ENCODE assay signal across 8 cellular contexts in the genomic region with DNA sequence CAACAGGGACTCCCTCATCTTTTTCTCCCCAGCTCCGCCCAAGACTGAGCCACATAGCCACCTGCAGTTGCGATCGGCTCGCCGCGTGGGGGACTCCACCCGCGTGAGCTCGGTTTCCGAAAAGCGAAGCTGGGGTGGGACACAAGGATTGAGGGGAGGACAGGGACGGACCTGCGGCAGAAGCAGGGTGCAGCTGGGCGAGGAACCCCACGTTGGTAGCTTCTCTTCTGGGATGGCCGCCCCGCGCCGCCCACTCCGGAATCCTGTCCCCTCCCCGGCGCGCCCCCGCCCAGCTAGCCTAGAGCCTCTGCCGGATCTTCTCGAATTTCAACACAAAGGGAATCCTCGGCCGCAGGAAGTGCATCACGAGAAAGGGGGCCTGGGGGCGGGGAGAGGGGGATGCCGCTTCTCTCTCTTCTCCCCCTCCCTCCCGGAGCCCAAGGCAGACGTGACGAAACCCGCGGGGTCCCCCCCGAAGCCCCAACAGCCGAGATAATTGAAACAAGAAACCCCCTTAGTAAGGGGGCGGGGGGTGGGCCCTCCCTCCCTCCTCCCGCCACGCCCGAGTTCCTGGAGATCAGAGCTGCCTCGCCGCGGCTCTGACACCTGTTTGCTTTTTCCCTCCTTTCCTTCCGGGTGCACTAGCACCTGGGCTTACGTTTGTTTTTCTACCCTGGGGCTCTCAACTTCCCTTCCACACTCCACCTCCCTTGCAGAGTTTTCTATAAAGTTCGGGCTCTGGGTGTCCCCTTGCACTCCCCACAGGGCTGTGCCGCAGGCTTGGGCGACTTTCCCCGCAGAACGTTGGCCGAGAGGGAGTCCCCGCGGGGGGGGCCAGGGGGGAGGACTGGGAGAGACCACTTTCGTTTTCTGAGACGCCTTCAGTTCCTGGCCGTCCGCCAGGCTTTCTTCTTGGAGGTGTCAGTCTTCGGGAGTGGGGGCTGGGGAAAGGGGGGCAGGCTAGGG. TPM values are rescaled to one million over a fixed set of nuclear protein-coding genes. Genes with fewer than 3 reads are reported as not detected.
DNase-seq lines count a peak whose midpoint lies in the region; ATAC-seq and TF ChIP-seq lines count a peak whose summit lies in the region.

No MANE protein-coding gene starts in this region.

- TF ChIP-seq CTCF in KMS-11 (conservative IDR thresholded peaks at IDR 0.05; ENCODE audit: low read depth, low read length) (no peak; the same call in 1 of the 2 replicates), foreskin keratinocyte (conservative IDR thresholded peaks at IDR 0.05) (peak; percentile 25), nephron progenitor cell (IDR thresholded peaks at IDR 0.05) (peak; percentile 46)

- no peaks in the 10 kb centered on the region for H3K27me3 ChIP-seq in KMS-11 (ENCODE audit: insufficient read depth, low read depth)
- peaks cover 44% of the 10 kb centered on the region for H3K27me3 ChIP-seq in foreskin keratinocyte

- peak overlapping the region; percentile 95 for H3K4me3 Mint-ChIP-seq in nephron progenitor cell
- peak overlapping the region; percentile 88 for H3K4me3 Mint-ChIP-seq in stimulated activated naive CD8-positive, alpha-beta T cell treated with anti-CD3 and anti-CD28 coated beads, Interleukin-15, Interleukin-2, amounts not matched to agents 100 ng/mL and 50 ng/mL, for 24 hours

- peak; percentile 62 for DNase-seq in DMS153 treated with DMSO at 0.1 percent for 48 hours (lab: John Stamatoyannopoulos, UW; ENCODE audit: unreplicated experiment)
- peak; percentile 73 for DNase-seq in RPMI8226
- peak; percentile 23 for DNase-seq in activated gamma-delta T cell (lab: John Stamatoyannopoulos, UW)
- no peak for DNase-seq in foreskin keratinocyte
- DNase-seq in nephron progenitor cell = peak; percentile 90

- ATAC-seq in GM21723 (IDR thresholded peaks at IDR 0.05; ENCODE audit: unreplicated experiment) (peak; percentile 72), foreskin keratinocyte (peak; percentile 70)

- H3K27ac Mint-ChIP-seq in nephron progenitor cell = peak overlapping the region; percentile 90
- H3K27ac Mint-ChIP-seq in stimulated activated naive CD8-positive, alpha-beta T cell treated with anti-CD3 and anti-CD28 coated beads, Interleukin-15, Interleukin-2, amounts not matched to agents 100 ng/mL and 50 ng/mL, for 24 hours = peak overlapping the region; percentile 37

- H3K4me3 ChIP-seq in KMS-11 (IDR thresholded peaks at IDR 0.05; ENCODE audit: insufficient read depth, low read depth, low read length) = peak overlapping the region; percentile 38

- H3K36me3 ChIP-seq in KMS-11 (ENCODE audit: insufficient read depth) = no peaks in the 10 kb centered on the region

- no peaks in the 10 kb centered on the region for H3K36me3 Mint-ChIP-seq in nephron progenitor cell (ENCODE audit: low read depth)
- no peaks in the 10 kb centered on the region for H3K36me3 Mint-ChIP-seq in stimulated activated naive CD8-positive, alpha-beta T cell treated with anti-CD3 and anti-CD28 coated beads, Interleukin-15, Interleukin-2, amounts not matched to agents 100 ng/mL and 50 ng/mL, for 24 hours (ENCODE audit: low read depth)

- H3K79me2 ChIP-seq in KMS-11 (ENCODE audit: insufficient read depth, low read depth) = no peaks in the 10 kb centered on the region

- peaks cover 7% of the 10 kb centered on the region for H3K9me3 Mint-ChIP-seq in nephron progenitor cell
- no peaks in the 10 kb centered on the region for H3K9me3 Mint-ChIP-seq in stimulated activated naive CD8-positive, alpha-beta T cell treated with anti-CD3 and anti-CD28 coated beads, Interleukin-15, Interleukin-2, amounts not matched to agents 100 ng/mL and 50 ng/mL, for 24 hours

- H3K9ac ChIP-seq in KMS-11 = peak overlapping the region; percentile 49; the same call in 1 of the 2 replicates

- H3K27me3 Mint-ChIP-seq in nephron progenitor cell (ENCODE audit: low read depth, poor library complexity) = peaks cover 45% of the 10 kb centered on the region
- peaks cover 41% of the 10 kb centered on the region for H3K27me3 Mint-ChIP-seq in stimulated activated naive CD8-positive, alpha-beta T cell treated with anti-CD3 and anti-CD28 coated beads, Interleukin-15, Interleukin-2, amounts not matched to agents 100 ng/mL and 50 ng/mL, for 24 hours

- H3K4me1 ChIP-seq in KMS-11 (ENCODE audit: low read depth, poor library complexity, severe bottlenecking) = no peaks in the 10 kb centered on the region
- no peaks in the 10 kb centered on the region for H3K4me1 ChIP-seq in foreskin keratinocyte

- 0 out of 2 replicates have a peak overlapping the region, but pooled peaks have one; percentile 20 for H3K27ac ChIP-seq in KMS-11
- H3K27ac ChIP-seq in foreskin keratinocyte = no peak overlapping the region

- peaks cover 17% of the 10 kb centered on the region for H3K4me1 Mint-ChIP-seq in nephron progenitor cell
- peaks cover 18% of the 10 kb centered on the region for H3K4me1 Mint-ChIP-seq in stimulated activated naive CD8-positive, alpha-beta T cell treated with anti-CD3 and anti-CD28 coated beads, Interleukin-15, Interleukin-2, amounts not matched to agents 100 ng/mL and 50 ng/mL, for 24 hours (ENCODE audit: low read depth)

- peak overlapping the region; percentile 54 for H3K4me2 ChIP-seq in KMS-11

- H4K20me1 ChIP-seq in KMS-11 (ENCODE audit: insufficient read depth) = no peaks in the 10 kb centered on the region

- peak overlapping the region; percentile 76 for H2AFZ ChIP-seq in KMS-11 (ENCODE audit: low read depth)

RNA-seq across cellular contexts. Expression of a gene that starts 1.3 kb away (rescaled TPM):
- not detected in 2 replicates for total RNA-seq in foreskin keratinocyte
- polyA plus RNA-seq in foreskin keratinocyte = not detected in 2 replicates

Comparison
In these comparisons a context has a peak if more than half of its experiments do, and no peak if none do; other contexts are left out.
1. DNase-seq: peak in DMS153 treated with DMSO at 0.1 percent for 48 hours (single experiment), RPMI8226 (single experiment), activated gamma-delta T cell (single experiment) and nephron progenitor cell (single experiment); none in foreskin keratinocyte (0 of 2).